Comparison of ENCODE assay signal across 20 cellular contexts in the genomic region with DNA sequence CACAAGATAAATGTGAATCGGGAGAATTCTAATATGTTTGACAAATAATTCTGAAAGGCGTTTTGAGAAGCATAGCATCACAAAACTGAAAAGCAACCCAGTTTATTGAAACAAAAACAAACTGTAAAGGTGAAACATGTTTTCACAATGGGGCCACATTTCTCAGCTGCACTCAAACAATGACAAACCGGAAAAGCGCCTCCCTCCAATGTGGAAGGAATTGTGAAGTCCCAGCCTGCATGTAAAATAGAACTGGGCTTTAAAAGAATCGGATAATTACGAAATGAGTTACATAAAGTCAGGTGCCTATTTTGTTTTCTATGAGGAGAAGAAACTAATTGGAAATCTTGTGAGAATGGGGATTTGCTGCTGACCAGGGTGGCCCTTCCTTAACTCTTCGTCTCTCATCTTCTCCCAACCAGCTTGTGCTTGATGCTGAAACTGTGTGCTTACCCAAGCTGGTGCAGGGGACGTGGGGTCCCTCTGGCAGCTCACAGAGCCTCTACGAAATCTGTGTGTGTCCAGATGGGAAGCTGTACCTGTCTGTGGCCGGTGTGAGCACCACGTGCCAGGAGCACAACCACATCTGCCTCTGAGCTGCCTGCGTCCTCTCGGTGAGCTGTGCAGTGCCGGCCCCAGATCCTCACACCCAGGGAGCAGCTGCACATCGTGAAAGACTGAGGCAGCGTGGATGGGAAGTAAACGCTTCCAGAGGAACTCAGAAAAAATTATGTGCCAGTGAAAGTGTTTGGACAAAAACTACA.
DNase-seq lines count a peak whose midpoint lies in the region; ATAC-seq, FAIRE-seq and TF ChIP-seq lines count a peak whose summit lies in the region.
"Had no signal": no experiment of that assay in that cellular context is flagged by ENCODE, and none has a peak within 500 bp of the region (broad histone marks: within the 10 kb centered on the region; RNA-seq: fewer than 3 reads in every experiment).

No MANE protein-coding gene starts in this region.

- no peak for ATAC-seq in HG03432 (IDR thresholded peaks at IDR 0.05; ENCODE audit: unreplicated experiment)
- ATAC-seq in CD4-positive, alpha-beta T cell (ENCODE audit: poor library complexity), result no peak
- ATAC-seq: body of pancreas, HepG2, right lobe of liver, SK-N-SH treated with all-trans-retinoic acid at 6 μM for 48 hours had no signal

- H3K27ac Mint-ChIP-seq in chondrocyte (ENCODE audit: unreplicated experiment), result peak overlapping the region; percentile 78
- no peak overlapping the region for H3K27ac Mint-ChIP-seq in CD4-positive, alpha-beta T cell
- H3K27ac Mint-ChIP-seq: activated naive CD4-positive, alpha-beta T cell treated with anti-CD3 and anti-CD28 coated beads, Interleukin-2, amount 50 U/mL, for 24 hours; dendritic cell treated with granulocyte-macrophage colony-stimulating factor and Interleukin-4, amounts not matched to agents 40 ng/mL and 50 ng/mL, for 4 days had no signal

- POLR2A ChIA-PET in CD4-positive, alpha-beta T cell (lab: Charles Lee), result no interaction called here

- no peaks in the 10 kb centered on the region for H3K9me3 Mint-ChIP-seq in chondrocyte (ENCODE audit: low read depth)
- no peaks in the 10 kb centered on the region for H3K9me3 Mint-ChIP-seq in CD4-positive, alpha-beta T cell
- H3K9me3 Mint-ChIP-seq: dendritic cell treated with granulocyte-macrophage colony-stimulating factor and Interleukin-4, amounts not matched to agents 40 ng/mL and 50 ng/mL, for 4 days had no signal

- H3K9me3 ChIP-seq in CD4-positive, alpha-beta T cell (ENCODE audit: control insufficient read depth, low read length), result no peaks in the 10 kb centered on the region
- H3K9me3 ChIP-seq: body of pancreas, right lobe of liver, stomach had no signal

- H3K27me3 ChIP-seq in CD4-positive, alpha-beta T cell (ENCODE audit: control insufficient read depth, insufficient read depth, low read length), result no peaks in the 10 kb centered on the region
- H3K27me3 ChIP-seq: body of pancreas, right lobe of liver, stomach had no signal

- CTCF ChIA-PET in CD4-positive, alpha-beta T cell (lab: Charles Lee), result no interaction called here

- intact Hi-C loops in CD4-positive, alpha-beta T cell (cut with DNase I, micrococcal nuclease), result no loop called here

- no peak overlapping the region for H3K27ac ChIP-seq in CD4-positive, alpha-beta T cell (ENCODE audit: low read depth, low read length)
- H3K27ac ChIP-seq: body of pancreas, right lobe of liver, stomach had no signal

- DNase-seq in activated gamma-delta T cell (lab: John Stamatoyannopoulos, UW) (peak; percentile 11), activated gamma-delta T cell treated with Interleukin-2 at 50 U/mL for 16 hours (no peak), chondrocyte (ENCODE audit: low spot score) (no peak), lung microvascular endothelial cell (ENCODE audit: low read depth in 2 of 2) (peak; percentile 51 to 75), urothelium cell line (ENCODE audit: low spot score) (no peak), NCI-H2029 (lab: John Stamatoyannopoulos, UW) (no peak)
- no peak for DNase-seq in CD4-positive, alpha-beta T cell
- DNase-seq: body of pancreas; kidney glomerular epithelial cell; MM.1S; NCI-H1930; NCI-H69; right lobe of liver; stimulated activated CD4-positive, alpha-beta T cell treated with anti-CD3 and anti-CD28 coated beads, Interleukin-2, amount 100 ng/mL, for 24 hours; stomach had no signal

- H3K36me3 Mint-ChIP-seq in chondrocyte (ENCODE audit: low read depth), result peaks cover 2% of the 10 kb centered on the region
- no peaks in the 10 kb centered on the region for H3K36me3 Mint-ChIP-seq in CD4-positive, alpha-beta T cell (ENCODE audit: low read depth)

- no peak for TF ChIP-seq CTCF in chondrocyte (IDR thresholded peaks at IDR 0.05)
- no peak for TF ChIP-seq CTCF in CD4-positive, alpha-beta T cell (IDR thresholded peaks at IDR 0.05)

- no peak overlapping the region for H3K4me3 Mint-ChIP-seq in chondrocyte (ENCODE audit: unreplicated experiment)
- H3K4me3 Mint-ChIP-seq in CD4-positive, alpha-beta T cell, result no peak overlapping the region
- H3K4me3 Mint-ChIP-seq: activated naive CD4-positive, alpha-beta T cell treated with anti-CD3 and anti-CD28 coated beads, Interleukin-2, amount 50 U/mL, for 24 hours; dendritic cell treated with granulocyte-macrophage colony-stimulating factor and Interleukin-4, amounts not matched to agents 40 ng/mL and 50 ng/mL, for 4 days had no signal

- no peaks in the 10 kb centered on the region for H3K27me3 Mint-ChIP-seq in chondrocyte (ENCODE audit: low read depth)
- H3K27me3 Mint-ChIP-seq in CD4-positive, alpha-beta T cell, result peaks cover 4% of the 10 kb centered on the region
- H3K27me3 Mint-ChIP-seq: activated naive CD4-positive, alpha-beta T cell treated with anti-CD3 and anti-CD28 coated beads, Interleukin-2, amount 50 U/mL, for 24 hours; dendritic cell treated with granulocyte-macrophage colony-stimulating factor and Interleukin-4, amounts not matched to agents 40 ng/mL and 50 ng/mL, for 4 days had no signal

- FAIRE-seq in urothelium cell line (lab: Jason Lieb, UNC), result no peak
- FAIRE-seq: HepG2 had no signal

- peaks cover 71% of the 10 kb centered on the region for H3K4me1 Mint-ChIP-seq in chondrocyte (ENCODE audit: low read depth)
- no peaks in the 10 kb centered on the region for H3K4me1 Mint-ChIP-seq in CD4-positive, alpha-beta T cell (ENCODE audit: low read depth)

Comparison
In these comparisons a context has a peak if more than half of its experiments do, and no peak if none do; other contexts are left out.
1. DNase-seq: peak in activated gamma-delta T cell (single experiment) and lung microvascular endothelial cell (2 of 2); none in activated gamma-delta T cell treated with Interleukin-2 at 50 U/mL for 16 hours (single experiment), chondrocyte (single experiment), urothelium cell line (single experiment), NCI-H2029 (single experiment) and CD4-positive, alpha-beta T cell (0 of 10).